ENCODE assay signal across 22 cellular contexts in the genomic region with DNA sequence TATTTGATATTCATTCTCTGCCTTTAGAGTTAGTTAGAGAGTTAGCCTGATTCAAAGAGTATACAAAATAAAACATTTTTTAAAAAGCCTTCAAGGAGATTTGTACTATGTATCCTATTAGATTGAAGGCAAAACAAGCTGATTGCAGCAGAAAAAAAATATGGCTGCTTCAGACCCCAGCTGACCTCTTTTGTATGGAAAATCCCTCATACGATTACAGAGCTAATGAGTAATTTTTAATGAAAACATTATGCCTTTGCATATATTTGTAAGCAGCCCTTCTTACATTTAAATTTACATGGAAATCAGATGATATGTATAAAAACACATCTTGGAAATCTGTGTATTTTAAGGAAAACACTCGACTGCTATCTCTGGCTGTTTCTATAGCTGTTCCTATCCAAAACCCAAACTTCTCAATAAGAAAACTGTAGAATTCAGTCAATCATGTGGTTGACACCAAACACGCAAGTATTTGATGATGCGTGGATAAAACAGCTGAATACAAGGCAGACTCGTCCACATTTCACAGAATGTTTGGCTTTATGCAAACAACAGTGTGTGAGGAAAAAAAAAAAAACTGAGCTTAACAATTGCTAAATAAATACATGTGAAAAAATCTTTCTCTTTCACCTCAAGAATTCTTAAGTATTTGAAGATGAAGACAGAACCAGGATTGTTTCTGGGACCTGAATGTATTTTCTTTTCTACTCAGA.
DNase-seq lines count a peak whose midpoint lies in the region; TF ChIP-seq lines count a peak whose summit lies in the region.
"Had no signal": no experiment of that assay in that cellular context is flagged by ENCODE, and none has a peak within 500 bp of the region (broad histone marks: within the 10 kb centered on the region; RNA-seq: fewer than 3 reads in every experiment).

No MANE protein-coding gene starts in this region.

- dilution Hi-C loops in mammary epithelial cell (cut with HindIII; ENCODE audit: low sequenced_read_pairs), result no loop called here

- H3F3A ChIP-seq in smooth muscle cell (ENCODE audit: low read depth), result no peaks in the 10 kb centered on the region

- H3K27me3 ChIP-seq in mammary epithelial cell (ENCODE audit: insufficient read depth, low read length) (no peaks in the 10 kb centered on the region), smooth muscle cell (ENCODE audit: low read depth) (no peaks in the 10 kb centered on the region)
- H3K27me3 ChIP-seq: breast epithelium, tibial artery, vagina had no signal

- BruUV-seq in mammary epithelial cell (replicated peaks; lab: Mats Ljungman, UMichigan) (no TSS peak), MCF 10A (replicated peaks; lab: Mats Ljungman, UMichigan) (no TSS peak)

- CTCF ChIA-PET in mammary epithelial cell (lab: Charles Lee; ENCODE audit: low non-redundant PET), result interaction anchor here (0.6 kb wide), 1 partner anchor 119 kb away, joined by 5 read pairs; no protein-coding TSS in a partner anchor
- CTCF ChIA-PET in MCF 10A (lab: Yijun Ruan, JAX), result interaction anchor here (0.6 to 2.2 kb wide), 7 partner anchors 21 to 626 kb away, joined by 3 to 9 read pairs (median 3); no protein-coding TSS in a partner anchor

- H3K9me3 ChIP-seq in mammary epithelial cell (replicated peaks; ENCODE audit: insufficient read depth, low read length), result no peaks in the 10 kb centered on the region
- no peaks in the 10 kb centered on the region for H3K9me3 ChIP-seq in smooth muscle cell (replicated peaks; ENCODE audit: low read depth)
- H3K9me3 ChIP-seq: breast epithelium, tibial artery, vagina had no signal

- H4K20me1 ChIP-seq in mammary epithelial cell (ENCODE audit: insufficient read depth, low read length) (no peaks in the 10 kb centered on the region), smooth muscle cell (ENCODE audit: low read depth) (no peaks in the 10 kb centered on the region)

- H3K4me3 ChIP-seq in mammary epithelial cell (replicated peaks in 1 of 3; ENCODE audit: insufficient read depth in 1 of 3, low read depth in 2 of 3, low read length in 3 of 3) (no peak overlapping the region), fibroblast of the aortic adventitia (ENCODE audit: low read depth, low read length) (no peak overlapping the region), smooth muscle cell (no peak overlapping the region)
- H3K4me3 ChIP-seq: breast epithelium, SK-N-MC, tibial artery, vagina had no signal

- no peaks in the 10 kb centered on the region for H3K36me3 Mint-ChIP-seq in MCF 10A (ENCODE audit: insufficient read depth, unreplicated experiment)
- H3K36me3 Mint-ChIP-seq: CD8-positive, alpha-beta T cell had no signal

- H3K36me3 ChIP-seq in mammary epithelial cell (ENCODE audit: insufficient read depth, low read length) (no peaks in the 10 kb centered on the region), smooth muscle cell (ENCODE audit: low read depth) (no peaks in the 10 kb centered on the region)
- H3K36me3 ChIP-seq: breast epithelium, tibial artery, vagina had no signal

- peaks cover 14% of the 10 kb centered on the region for H3K4me1 ChIP-seq in mammary epithelial cell (ENCODE audit: insufficient read depth, low read length)
- H3K4me1 ChIP-seq in smooth muscle cell (ENCODE audit: low read depth), result peaks cover 6% of the 10 kb centered on the region
- H3K4me1 ChIP-seq: breast epithelium, tibial artery, vagina had no signal

- DNase-seq in mammary epithelial cell, result peak; percentile 5
- DNase-seq in MCF 10A (ENCODE audit: unreplicated experiment), result no peak
- DNase-seq in fibroblast of the aortic adventitia (ENCODE audit: low read depth), result peak; percentile 24
- DNase-seq in smooth muscle cell (lab: John Stamatoyannopoulos, UW; ENCODE audit: unreplicated experiment), result no peak
- DNase-seq in NCI-H69 (lab: John Stamatoyannopoulos, UW), result no peak
- no peak for DNase-seq in NCI-H2107 (lab: John Stamatoyannopoulos, UW)
- no peak for DNase-seq in DMS114 treated with DMSO at 0.1 percent for 48 hours (lab: John Stamatoyannopoulos, UW; ENCODE audit: unreplicated experiment)
- DNase-seq: activated CD4-positive, CD25-positive, alpha-beta regulatory T cell treated with anti-CD3 and anti-CD28 coated beads, Interleukin-2, amount 50 U/mL, for 72 hours; activated CD8-positive, alpha-beta memory T cell treated with anti-CD3 and anti-CD28 coated beads, Interleukin-2, amount 50 U/mL, for 48 hours; activated CD8-positive, alpha-beta T cell treated with anti-CD3 and anti-CD28 coated beads for 36 hours; activated naive CD4-positive, alpha-beta T cell treated with anti-CD3 and anti-CD28 coated beads, Interleukin-2, amount 50 U/mL, for 16 hours; amniotic stem cell; CD8-positive, alpha-beta T cell; stimulated activated CD4-positive, alpha-beta T cell treated with anti-CD3 and anti-CD28 coated beads, Interleukin-4, amount 100 ng/mL, for 24 hours; tibial artery had no signal

- peaks cover 11% of the 10 kb centered on the region for H3K4me1 Mint-ChIP-seq in MCF 10A (ENCODE audit: insufficient read depth, unreplicated experiment)
- H3K4me1 Mint-ChIP-seq: activated T-helper 17 cell treated with anti-CD3 and anti-CD28 coated beads, Interleukin-2, amount 50 U/mL, for 72 hours; B cell had no signal

- in situ Hi-C loops in mammary epithelial cell (cut with MboI; ENCODE audit: low sequenced_read_pairs in 2 of 2), result no loop called here

- WGBS in mammary epithelial cell (ENCODE audit: low coverage, missing lambda C conversion rate), result 71% methylated on average over 5 of the region's 5 CpGs
- WGBS in smooth muscle cell (ENCODE audit: low lambda C conversion rate), result 66% methylated on average over 5 of the region's 5 CpGs

- H3K27ac ChIP-seq in mammary epithelial cell (ENCODE audit: insufficient read depth, low read depth, low read length), result no peak overlapping the region
- H3K27ac ChIP-seq in VCaP, result peak overlapping the region; percentile 19; the same call in 1 of the 2 replicates
- no peak overlapping the region for H3K27ac ChIP-seq in smooth muscle cell (ENCODE audit: low read depth)
- H3K27ac ChIP-seq: breast epithelium, SK-N-MC, tibial artery, vagina had no signal

- H3K9ac ChIP-seq in mammary epithelial cell (ENCODE audit: insufficient read depth, low read length) (no peak overlapping the region), smooth muscle cell (ENCODE audit: low read depth) (no peak overlapping the region)

- H3K4me2 ChIP-seq in mammary epithelial cell (ENCODE audit: insufficient read depth, low read depth, low read length), result no peak overlapping the region
- no peak overlapping the region for H3K4me2 ChIP-seq in smooth muscle cell

- H3K4me3 Mint-ChIP-seq in MCF 10A (ENCODE audit: unreplicated experiment), result no peak overlapping the region
- H3K4me3 Mint-ChIP-seq: activated CD8-positive, alpha-beta T cell treated with anti-CD3 and anti-CD28 coated beads for 36 hours; activated T-helper 17 cell treated with anti-CD3 and anti-CD28 coated beads, Interleukin-2, amount 50 U/mL, for 72 hours; B cell; CD8-positive, alpha-beta T cell; T-helper 1 cell treated with Interleukin-12 subunit alpha and Interleukin-12 subunit beta and Interleukin-4 antibody, amounts not matched to agents 30 μg/mL and 1 μg/mL, for 36 hours had no signal

- no peaks in the 10 kb centered on the region for H3K9me3 Mint-ChIP-seq in MCF 10A (ENCODE audit: unreplicated experiment)
- H3K9me3 Mint-ChIP-seq: activated CD8-positive, alpha-beta T cell treated with anti-CD3 and anti-CD28 coated beads for 36 hours; activated T-helper 17 cell treated with anti-CD3 and anti-CD28 coated beads, Interleukin-2, amount 50 U/mL, for 72 hours; CD8-positive, alpha-beta T cell; T-helper 1 cell treated with Interleukin-12 subunit alpha and Interleukin-12 subunit beta and Interleukin-4 antibody, amounts not matched to agents 30 μg/mL and 1 μg/mL, for 36 hours had no signal

- no peak for TF ChIP-seq CTCF in mammary epithelial cell (conservative IDR thresholded peaks at IDR 0.05 in 1 of 2, IDR thresholded peaks at IDR 0.05 in 1 of 2; ENCODE audit: extremely low read depth in 1 of 2, insufficient read depth in 1 of 2, low read depth in 1 of 2, low read length in 2 of 2)
- no peak for TF ChIP-seq CTCF in MCF 10A (IDR thresholded peaks at IDR 0.05; ENCODE audit: unreplicated experiment)
- no peak for TF ChIP-seq CTCF in VCaP (conservative IDR thresholded peaks at IDR 0.05)
- TF ChIP-seq CTCF in fibroblast of the aortic adventitia (IDR thresholded peaks at IDR 0.05; ENCODE audit: insufficient read depth, low read length), result no peak
- no peak for TF ChIP-seq CTCF in smooth muscle cell (IDR thresholded peaks at IDR 0.05; ENCODE audit: borderline replicate concordance, insufficient read depth, poor library complexity, severe bottlenecking)

- H3K79me2 ChIP-seq in mammary epithelial cell (ENCODE audit: insufficient read depth, low read length), result no peaks in the 10 kb centered on the region
- no peaks in the 10 kb centered on the region for H3K79me2 ChIP-seq in smooth muscle cell (ENCODE audit: low read depth)

- intact Hi-C loops in mammary epithelial cell (cut with micrococcal nuclease) (loop anchor here (1.0 to 10.0 kb wide), 3 partner anchors 117 to 1101 kb away; no protein-coding TSS in a partner anchor), MCF 10A (cut with micrococcal nuclease) (loop anchor here (1.0 kb wide), 1 partner anchor 117 kb away; no protein-coding TSS in a partner anchor)

- H2AFZ ChIP-seq in mammary epithelial cell (ENCODE audit: low read depth, low read length), result peak overlapping the region; percentile 9
- H2AFZ ChIP-seq in smooth muscle cell (ENCODE audit: low read depth), result peak overlapping the region; percentile 14

- POLR2A ChIA-PET in MCF 10A (lab: Yijun Ruan, JAX), result no interaction called here

- no peak overlapping the region for H3K27ac Mint-ChIP-seq in MCF 10A (ENCODE audit: low read depth, unreplicated experiment)
- H3K27ac Mint-ChIP-seq: activated CD8-positive, alpha-beta T cell treated with anti-CD3 and anti-CD28 coated beads for 36 hours; activated T-helper 17 cell treated with anti-CD3 and anti-CD28 coated beads, Interleukin-2, amount 50 U/mL, for 72 hours; B cell; CD8-positive, alpha-beta T cell; T-helper 1 cell treated with Interleukin-12 subunit alpha and Interleukin-12 subunit beta and Interleukin-4 antibody, amounts not matched to agents 30 μg/mL and 1 μg/mL, for 36 hours had no signal

- no peaks in the 10 kb centered on the region for H3K27me3 Mint-ChIP-seq in MCF 10A (ENCODE audit: insufficient read depth, unreplicated experiment)
- H3K27me3 Mint-ChIP-seq: activated CD8-positive, alpha-beta T cell treated with anti-CD3 and anti-CD28 coated beads for 36 hours; B cell had no signal

Comparison
In these comparisons a context has a peak if more than half of its experiments do, and no peak if none do; other contexts are left out.
1. DNase-seq: peak in mammary epithelial cell (single experiment) and fibroblast of the aortic adventitia (single experiment); none in MCF 10A (single experiment), smooth muscle cell (single experiment), NCI-H69 (single experiment), NCI-H2107 (single experiment) and DMS114 treated with DMSO at 0.1 percent for 48 hours (single experiment).